In genomic region chr11:66113132-66113856, GRCh38 we compare ENCODE assay signal across 10 cellular contexts. TPM values are rescaled to one million over a fixed set of nuclear protein-coding genes. Genes with fewer than 3 reads are reported as not detected.
DNase-seq lines count a peak whose midpoint lies in the region; ATAC-seq and TF ChIP-seq lines count a peak whose summit lies in the region.
"Had no signal": no experiment of that assay in that cellular context is flagged by ENCODE, and none has a peak within 500 bp of the region (broad histone marks: within the 10 kb centered on the region; RNA-seq: fewer than 3 reads in every experiment).

No MANE protein-coding gene starts in this region.

- no peak overlapping the region for H4K8ac ChIP-seq in mesendoderm (ENCODE audit: low read depth, low read length)

- no peak overlapping the region for H3K4me2 ChIP-seq in mesendoderm (ENCODE audit: low read length)

- no peak overlapping the region for H3K9ac ChIP-seq in mesendoderm (ENCODE audit: low read length)

- peaks cover 78% of the 10 kb centered on the region for H3K4me1 Mint-ChIP-seq in activated naive CD8-positive, alpha-beta T cell treated with anti-CD3 and anti-CD28 coated beads, Interleukin-2, amount 10 ng/mL, durations not matched to agents 7 days and 5 days

- H3K36me3 Mint-ChIP-seq in activated naive CD8-positive, alpha-beta T cell treated with anti-CD3 and anti-CD28 coated beads, Interleukin-2, amount 10 ng/mL, durations not matched to agents 7 days and 5 days, result peaks cover 8% of the 10 kb centered on the region

- DNase-seq in CD1c-positive myeloid dendritic cell (ENCODE audit: extremely low spot score), result peak; percentile 79
- DNase-seq in HPDE6-E6E7 (ENCODE audit: extremely low spot score), result peak; percentile 65
- no peak for DNase-seq in activated naive CD8-positive, alpha-beta T cell treated with anti-CD3 and anti-CD28 coated beads, Interleukin-2, amount 10 ng/mL, durations not matched to agents 7 days and 5 days
- DNase-seq in mesendoderm, result peak; percentile 60
- no peak for DNase-seq in erythroblast (lab: John Stamatoyannopoulos, UW)
- no peak for DNase-seq in activated CD4-positive, alpha-beta T cell treated with anti-CD3 and anti-CD28 coated beads, Interleukin-2, amount 50 U/mL, for 48 hours
- no peak for DNase-seq in NCI-H2081 treated with DMSO at 0.1 percent for 48 hours (lab: John Stamatoyannopoulos, UW)
- DNase-seq: NCI-H526 had no signal

- no peak for ATAC-seq in activated naive CD8-positive, alpha-beta T cell treated with anti-CD3 and anti-CD28 coated beads, Interleukin-2, amount 10 ng/mL, durations not matched to agents 7 days and 5 days (ENCODE audit: low read depth)
- ATAC-seq in GM18909 (IDR thresholded peaks at IDR 0.05; ENCODE audit: poor library complexity, unreplicated experiment), result no peak

- H2AK5ac ChIP-seq in mesendoderm (ENCODE audit: low read length), result no peak overlapping the region

- H3K79me2 ChIP-seq in mesendoderm (ENCODE audit: control insufficient read depth, insufficient read depth, low read length), result peaks cover 3% of the 10 kb centered on the region

- POLR2A ChIA-PET in activated naive CD8-positive, alpha-beta T cell treated with anti-CD3 and anti-CD28 coated beads, Interleukin-2, amount 10 ng/mL, durations not matched to agents 7 days and 5 days (lab: Charles Lee), result interaction anchor here (1.0 to 2.1 kb wide), 4 partner anchors 10 to 42 kb away, joined by 3 to 11 read pairs (median 4); partner anchors contain the start of gene PACS1

- no peak overlapping the region for H3K56ac ChIP-seq in mesendoderm (ENCODE audit: low read length)

- no peak overlapping the region for H4K5ac ChIP-seq in mesendoderm (ENCODE audit: low read length)

- peak overlapping the region; percentile 71 for H3K4me3 Mint-ChIP-seq in activated naive CD8-positive, alpha-beta T cell treated with anti-CD3 and anti-CD28 coated beads, Interleukin-2, amount 10 ng/mL, durations not matched to agents 7 days and 5 days

- peaks cover 5% of the 10 kb centered on the region for H3K79me1 ChIP-seq in mesendoderm (ENCODE audit: low read length)

- no peak overlapping the region for H3K4me3 ChIP-seq in mesendoderm (ENCODE audit: low read length)
- H3K4me3 ChIP-seq: esophagus muscularis mucosa had no signal

- no peak overlapping the region for H3K27ac ChIP-seq in mesendoderm (ENCODE audit: low read depth, low read length)
- H3K27ac ChIP-seq: esophagus muscularis mucosa had no signal

- no peaks in the 10 kb centered on the region for H3K36me3 ChIP-seq in mesendoderm (ENCODE audit: control insufficient read depth, insufficient read depth, low read length)
- H3K36me3 ChIP-seq: esophagus muscularis mucosa had no signal

- H2BK5ac ChIP-seq in mesendoderm (ENCODE audit: low read length), result no peak overlapping the region

- H3K27me3 ChIP-seq in mesendoderm (ENCODE audit: insufficient read depth, low read length, poor library complexity), result no peaks in the 10 kb centered on the region
- H3K27me3 ChIP-seq: esophagus muscularis mucosa had no signal

- H2BK15ac ChIP-seq in mesendoderm (replicated peaks; ENCODE audit: low read depth), result no peak overlapping the region

- no peak overlapping the region for H3K18ac ChIP-seq in mesendoderm (ENCODE audit: low read length)

- H3K4ac ChIP-seq in mesendoderm (ENCODE audit: low read depth, low read length), result no peak overlapping the region

- H2BK120ac ChIP-seq in mesendoderm (ENCODE audit: low read depth, low read length), result no peak overlapping the region

- H3K4me1 ChIP-seq in mesendoderm (ENCODE audit: control insufficient read depth, low read depth, low read length), result peaks cover 12% of the 10 kb centered on the region

- H3K27me3 Mint-ChIP-seq in activated naive CD8-positive, alpha-beta T cell treated with anti-CD3 and anti-CD28 coated beads, Interleukin-2, amount 10 ng/mL, durations not matched to agents 7 days and 5 days, result no peaks in the 10 kb centered on the region

- H3K27ac Mint-ChIP-seq in activated naive CD8-positive, alpha-beta T cell treated with anti-CD3 and anti-CD28 coated beads, Interleukin-2, amount 10 ng/mL, durations not matched to agents 7 days and 5 days, result peak overlapping the region; percentile 72

- no peak overlapping the region for H3K23ac ChIP-seq in mesendoderm (ENCODE audit: low read length)

- WGBS in mesendoderm (ENCODE audit: extremely low coverage, insufficient coverage, low lambda C conversion rate), result no CpG with 5 or more reads among the region's 4 CpGs

- no peaks in the 10 kb centered on the region for H3K9me3 Mint-ChIP-seq in activated naive CD8-positive, alpha-beta T cell treated with anti-CD3 and anti-CD28 coated beads, Interleukin-2, amount 10 ng/mL, durations not matched to agents 7 days and 5 days

- TF ChIP-seq POLR2A in erythroblast (IDR thresholded peaks at IDR 0.05; ENCODE audit: low read length), result no peak

RNA-seq across cellular contexts. Expression of gene PACS1, which starts 43.2 kb away (rescaled TPM):
- total RNA-seq in activated naive CD8-positive, alpha-beta T cell treated with anti-CD3 and anti-CD28 coated beads, Interleukin-2, amount 10 ng/mL, durations not matched to agents 7 days and 5 days, result 100 to 1,000 TPM; 138 to 162 TPM
- 20.2 TPM for polyA plus RNA-seq in mesendoderm (2013, experiment 1 of 2)
- polyA plus RNA-seq in mesendoderm (2013, experiment 2 of 2), result 20.8 TPM

Comparison
In these comparisons a context has a peak if more than half of its experiments do, and no peak if none do; other contexts are left out.
1. DNase-seq: peak in CD1c-positive myeloid dendritic cell (single experiment), HPDE6-E6E7 (single experiment) and mesendoderm (single experiment); none in activated naive CD8-positive, alpha-beta T cell treated with anti-CD3 and anti-CD28 coated beads, Interleukin-2, amount 10 ng/mL, durations not matched to agents 7 days and 5 days (single experiment), erythroblast (0 of 2), activated CD4-positive, alpha-beta T cell treated with anti-CD3 and anti-CD28 coated beads, Interleukin-2, amount 50 U/mL, for 48 hours (0 of 2) and NCI-H2081 treated with DMSO at 0.1 percent for 48 hours (single experiment).